In the genomic region with DNA sequence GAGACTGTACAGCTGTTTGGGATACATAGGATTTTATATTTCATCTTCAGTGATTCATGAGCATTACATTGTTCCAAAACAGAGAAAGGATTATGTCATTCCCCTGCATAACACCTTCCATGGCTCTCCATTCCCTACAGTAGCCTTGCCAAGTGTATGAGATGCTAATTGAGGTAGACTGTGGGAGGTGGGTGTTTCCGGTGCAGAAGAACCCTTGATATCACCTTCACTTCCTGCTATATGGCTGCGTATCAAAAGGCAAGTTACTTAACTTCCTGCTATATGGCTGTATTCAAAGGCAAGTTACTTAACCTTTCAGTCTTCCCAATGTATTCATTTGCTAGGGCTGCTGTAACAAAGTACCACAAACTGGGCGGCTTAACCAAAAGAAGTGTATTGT, we compare ENCODE assay signal across 14 cellular contexts. TPM values are rescaled to one million over a fixed set of nuclear protein-coding genes. Genes with fewer than 3 reads are reported as not detected.
DNase-seq lines count a peak whose midpoint lies in the region; ATAC-seq lines count a peak whose summit lies in the region.
"Had no signal": no experiment of that assay in that cellular context is flagged by ENCODE, and none has a peak within 500 bp of the region (broad histone marks: within the 10 kb centered on the region; RNA-seq: fewer than 3 reads in every experiment).

No MANE protein-coding gene starts in this region.

- H3K9me3 Mint-ChIP-seq in activated T-cell treated with anti-CD3 and anti-CD28 coated beads, Interleukin-2, amount 50 U/mL, for 72 hours = peaks cover 2% of the 10 kb centered on the region in 2 donors
- peaks cover 6 to 15% of the 10 kb centered on the region in 2 donors for H3K9me3 Mint-ChIP-seq in stimulated activated naive CD8-positive, alpha-beta T cell treated with anti-CD3 and anti-CD28 coated beads, Interleukin-15, amount 100 ng/mL, for 72 hours
- H3K9me3 Mint-ChIP-seq: IgD-negative memory B cell had no signal

- no peak overlapping the region for H3K4me3 Mint-ChIP-seq in activated T-cell treated with anti-CD3 and anti-CD28 coated beads, Interleukin-2, amount 50 U/mL, for 72 hours
- H3K4me3 Mint-ChIP-seq in stimulated activated naive CD8-positive, alpha-beta T cell treated with anti-CD3 and anti-CD28 coated beads, Interleukin-15, amount 100 ng/mL, for 72 hours = peak overlapping the region in 1 of 2 donors; percentile 19
- H3K4me3 Mint-ChIP-seq: activated naive CD4-positive, alpha-beta T cell treated with anti-CD3 and anti-CD28 coated beads, Interleukin-2, amount 50 U/mL, for 24 hours; IgD-negative memory B cell had no signal

- no peak for DNase-seq in activated T-cell treated with anti-CD3 and anti-CD28 coated beads, Interleukin-2, amount 50 U/mL, for 72 hours
- DNase-seq in activated T-cell treated with anti-CD3 and anti-CD28 coated beads for 4 hours (no peak), NOMO-1 treated with dmso at 0.1 percent for 144 hours (lab: John Stamatoyannopoulos, UW; ENCODE audit: unreplicated experiment) (peak; percentile 21), dermis blood vessel endothelial cell (peak; percentile 11), NCI-H2081 treated with DMSO at 0.1 percent for 48 hours (lab: John Stamatoyannopoulos, UW) (no peak), hepatic stellate cell (ENCODE audit: low spot score) (no peak), UCSD-AML1 (lab: John Stamatoyannopoulos, UW; ENCODE audit: unreplicated experiment) (no peak)
- DNase-seq in stimulated activated naive CD8-positive, alpha-beta T cell treated with anti-CD3 and anti-CD28 coated beads, Interleukin-15, amount 100 ng/mL, for 72 hours = no peak
- DNase-seq: left lung, NCI-H1417 treated with DMSO at 0.1 percent for 48 hours, NCI-H446 had no signal

- ATAC-seq in activated T-cell treated with anti-CD3 and anti-CD28 coated beads, Interleukin-2, amount 50 U/mL, for 72 hours (replicated peaks in 1 of 2) = peak; percentile 15 to 38
- ATAC-seq in stimulated activated naive CD8-positive, alpha-beta T cell treated with anti-CD3 and anti-CD28 coated beads, Interleukin-15, amount 100 ng/mL, for 72 hours = peak; percentile 82
- ATAC-seq: left lung had no signal

- no peak overlapping the region for H3K27ac Mint-ChIP-seq in activated T-cell treated with anti-CD3 and anti-CD28 coated beads, Interleukin-2, amount 50 U/mL, for 72 hours
- peak overlapping the region; percentile 34 to 67 for H3K27ac Mint-ChIP-seq in stimulated activated naive CD8-positive, alpha-beta T cell treated with anti-CD3 and anti-CD28 coated beads, Interleukin-15, amount 100 ng/mL, for 72 hours
- H3K27ac Mint-ChIP-seq: activated naive CD4-positive, alpha-beta T cell treated with anti-CD3 and anti-CD28 coated beads, Interleukin-2, amount 50 U/mL, for 24 hours; progenitor cell of endocrine pancreas had no signal

- H3K36me3 Mint-ChIP-seq in activated T-cell treated with anti-CD3 and anti-CD28 coated beads, Interleukin-2, amount 50 U/mL, for 72 hours (ENCODE audit: insufficient read depth in 2 of 2) = no peaks in the 10 kb centered on the region

- no peaks in the 10 kb centered on the region for H3K27me3 Mint-ChIP-seq in activated T-cell treated with anti-CD3 and anti-CD28 coated beads, Interleukin-2, amount 50 U/mL, for 72 hours (ENCODE audit: low read depth)
- H3K27me3 Mint-ChIP-seq in stimulated activated naive CD8-positive, alpha-beta T cell treated with anti-CD3 and anti-CD28 coated beads, Interleukin-15, amount 100 ng/mL, for 72 hours = no peaks in the 10 kb centered on the region
- H3K27me3 Mint-ChIP-seq: activated naive CD4-positive, alpha-beta T cell treated with anti-CD3 and anti-CD28 coated beads, Interleukin-2, amount 50 U/mL, for 24 hours; progenitor cell of endocrine pancreas had no signal

- H3K4me1 Mint-ChIP-seq in activated T-cell treated with anti-CD3 and anti-CD28 coated beads, Interleukin-2, amount 50 U/mL, for 72 hours (ENCODE audit: low read depth) = peaks cover 16% of the 10 kb centered on the region
- peaks cover 24% of the 10 kb centered on the region for H3K4me1 Mint-ChIP-seq in stimulated activated naive CD8-positive, alpha-beta T cell treated with anti-CD3 and anti-CD28 coated beads, Interleukin-15, amount 100 ng/mL, for 72 hours

RNA-seq across cellular contexts. Expression of gene FAR2, which starts 11.2 kb away (rescaled TPM):
- 1 to 10 TPM; 2.3 to 2.5 TPM for total RNA-seq in activated T-cell treated with anti-CD3 and anti-CD28 coated beads, Interleukin-2, amount 50 U/mL, for 72 hours
- total RNA-seq in dermis blood vessel endothelial cell = 43.7 and 61.9 TPM in 2 replicates

Comparison
In these comparisons a context has a peak if more than half of its experiments do, and no peak if none do; other contexts are left out.
1. DNase-seq: peak in NOMO-1 treated with dmso at 0.1 percent for 144 hours (single experiment) and dermis blood vessel endothelial cell (single experiment); none in activated T-cell treated with anti-CD3 and anti-CD28 coated beads, Interleukin-2, amount 50 U/mL, for 72 hours (0 of 2), activated T-cell treated with anti-CD3 and anti-CD28 coated beads for 4 hours (single experiment), stimulated activated naive CD8-positive, alpha-beta T cell treated with anti-CD3 and anti-CD28 coated beads, Interleukin-15, amount 100 ng/mL, for 72 hours (0 of 2), NCI-H2081 treated with DMSO at 0.1 percent for 48 hours (single experiment), hepatic stellate cell (single experiment) and UCSD-AML1 (single experiment).
2. RNA of gene FAR2, which starts 11.2 kb away (total RNA-seq): 43.7 to 61.9 TPM in dermis blood vessel endothelial cell; 2.3 to 2.5 TPM in activated T-cell treated with anti-CD3 and anti-CD28 coated beads, Interleukin-2, amount 50 U/mL, for 72 hours; every median in the first group is over 10 times any median in the second.